ENCODE assay signal across 1 cellular context in the genomic region with DNA sequence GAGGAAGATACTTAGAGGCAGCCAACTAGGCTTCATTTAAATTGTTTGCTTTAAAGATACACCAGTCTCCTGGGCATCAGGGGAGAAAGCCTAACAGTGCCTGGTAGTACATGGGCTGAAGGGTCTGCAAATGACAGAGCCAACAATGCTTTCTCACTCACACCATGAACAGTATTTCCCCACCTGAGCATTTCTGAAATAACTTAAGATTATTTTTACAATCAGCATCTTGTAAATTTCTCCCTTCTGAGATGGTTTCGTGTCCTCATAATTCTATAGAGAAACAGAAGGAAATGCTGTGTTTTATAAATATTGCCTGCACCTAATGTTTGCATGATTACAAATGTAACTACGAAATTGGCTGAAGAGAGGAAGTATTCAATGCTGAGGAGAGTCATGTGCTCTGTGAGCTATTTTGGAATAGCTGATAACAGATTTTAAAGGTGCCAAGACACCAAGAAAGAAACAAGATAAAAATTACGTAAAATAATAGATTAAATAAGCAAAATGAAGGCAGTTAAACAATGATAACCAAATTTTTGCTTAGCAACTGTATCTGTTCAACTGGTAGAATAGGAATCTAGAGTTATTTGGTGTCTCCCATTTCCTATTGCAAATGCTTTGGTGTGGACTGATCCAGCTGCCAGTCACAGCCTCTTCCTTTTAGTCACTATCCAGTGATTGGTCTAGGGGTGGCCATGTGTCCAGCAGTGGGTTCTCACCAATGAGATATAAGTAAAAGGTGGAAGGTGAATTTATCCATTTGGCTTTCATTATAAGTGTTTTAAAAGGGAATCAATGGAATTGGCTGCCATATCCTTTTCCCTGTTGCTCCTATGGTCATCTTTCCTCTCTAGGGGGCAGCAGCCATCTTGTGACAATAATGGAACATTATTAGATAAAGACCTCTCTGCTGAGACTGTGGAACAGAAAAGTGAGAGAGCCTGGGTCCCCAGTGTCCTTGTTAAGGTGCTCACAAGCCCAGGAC.
TF ChIP-seq lines count a peak whose summit lies in the region.

No MANE protein-coding gene starts in this region.

TF ChIP-seq in WTC11, 78 proteins besides CTCF, POLR2A, EP300 and RAD21 (continued from another document):
- TF ChIP-seq ZNF512 (CRISPR knock-in tag; IDR thresholded peaks at IDR 0.05; ENCODE audit: borderline replicate concordance) (no peak), ZNF396 (CRISPR knock-in tag; IDR thresholded peaks at IDR 0.05; ENCODE audit: borderline replicate concordance) (no peak), SMAD4 (CRISPR knock-in tag; IDR thresholded peaks at IDR 0.05) (no peak), ZNF121 (CRISPR knock-in tag; IDR thresholded peaks at IDR 0.05) (no peak), TCF7 (CRISPR knock-in tag; IDR thresholded peaks at IDR 0.05; ENCODE audit: low read depth) (no peak), JUN (CRISPR knock-in tag; IDR thresholded peaks at IDR 0.05) (no peak), CREB1 (CRISPR knock-in tag; IDR thresholded peaks at IDR 0.05) (no peak)
- TF ChIP-seq, protein P1, sequence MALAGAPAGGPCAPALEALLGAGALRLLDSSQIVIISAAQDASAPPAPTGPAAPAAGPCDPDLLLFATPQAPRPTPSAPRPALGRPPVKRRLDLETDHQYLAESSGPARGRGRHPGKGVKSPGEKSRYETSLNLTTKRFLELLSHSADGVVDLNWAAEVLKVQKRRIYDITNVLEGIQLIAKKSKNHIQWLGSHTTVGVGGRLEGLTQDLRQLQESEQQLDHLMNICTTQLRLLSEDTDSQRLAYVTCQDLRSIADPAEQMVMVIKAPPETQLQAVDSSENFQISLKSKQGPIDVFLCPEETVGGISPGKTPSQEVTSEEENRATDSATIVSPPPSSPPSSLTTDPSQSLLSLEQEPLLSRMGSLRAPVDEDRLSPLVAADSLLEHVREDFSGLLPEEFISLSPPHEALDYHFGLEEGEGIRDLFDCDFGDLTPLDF (CRISPR knock-in tag; IDR thresholded peaks at IDR 0.05): no peak
- TF ChIP-seq, protein P2, sequence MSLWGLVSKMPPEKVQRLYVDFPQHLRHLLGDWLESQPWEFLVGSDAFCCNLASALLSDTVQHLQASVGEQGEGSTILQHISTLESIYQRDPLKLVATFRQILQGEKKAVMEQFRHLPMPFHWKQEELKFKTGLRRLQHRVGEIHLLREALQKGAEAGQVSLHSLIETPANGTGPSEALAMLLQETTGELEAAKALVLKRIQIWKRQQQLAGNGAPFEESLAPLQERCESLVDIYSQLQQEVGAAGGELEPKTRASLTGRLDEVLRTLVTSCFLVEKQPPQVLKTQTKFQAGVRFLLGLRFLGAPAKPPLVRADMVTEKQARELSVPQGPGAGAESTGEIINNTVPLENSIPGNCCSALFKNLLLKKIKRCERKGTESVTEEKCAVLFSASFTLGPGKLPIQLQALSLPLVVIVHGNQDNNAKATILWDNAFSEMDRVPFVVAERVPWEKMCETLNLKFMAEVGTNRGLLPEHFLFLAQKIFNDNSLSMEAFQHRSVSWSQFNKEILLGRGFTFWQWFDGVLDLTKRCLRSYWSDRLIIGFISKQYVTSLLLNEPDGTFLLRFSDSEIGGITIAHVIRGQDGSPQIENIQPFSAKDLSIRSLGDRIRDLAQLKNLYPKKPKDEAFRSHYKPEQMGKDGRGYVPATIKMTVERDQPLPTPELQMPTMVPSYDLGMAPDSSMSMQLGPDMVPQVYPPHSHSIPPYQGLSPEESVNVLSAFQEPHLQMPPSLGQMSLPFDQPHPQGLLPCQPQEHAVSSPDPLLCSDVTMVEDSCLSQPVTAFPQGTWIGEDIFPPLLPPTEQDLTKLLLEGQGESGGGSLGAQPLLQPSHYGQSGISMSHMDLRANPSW (CRISPR knock-in tag; conservative IDR thresholded peaks at IDR 0.05; ENCODE audit: low read depth): no peak
